ENCODE assay signal across 8 cellular contexts in genomic region chr20:8019178-8019997, GRCh38. TPM values are rescaled to one million over a fixed set of nuclear protein-coding genes. Genes with fewer than 3 reads are reported as not detected.
A peak's percentile ranks its signal among the peaks of the same experiment; 100 is the strongest.
DNase-seq lines count a peak whose midpoint lies in the region; FAIRE-seq and TF ChIP-seq lines count a peak whose summit lies in the region.

A gene with protein sequence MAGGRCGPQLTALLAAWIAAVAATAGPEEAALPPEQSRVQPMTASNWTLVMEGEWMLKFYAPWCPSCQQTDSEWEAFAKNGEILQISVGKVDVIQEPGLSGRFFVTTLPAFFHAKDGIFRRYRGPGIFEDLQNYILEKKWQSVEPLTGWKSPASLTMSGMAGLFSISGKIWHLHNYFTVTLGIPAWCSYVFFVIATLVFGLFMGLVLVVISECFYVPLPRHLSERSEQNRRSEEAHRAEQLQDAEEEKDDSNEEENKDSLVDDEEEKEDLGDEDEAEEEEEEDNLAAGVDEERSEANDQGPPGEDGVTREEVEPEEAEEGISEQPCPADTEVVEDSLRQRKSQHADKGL (minus strand): TSS chr20:8019761. CDS start chr20:8019613, 148 bp downstream.

- H3K4me3 Mint-ChIP-seq in neural crest cell, result peak within 1 kb of the TSS; percentile 93

- no peaks in the 10 kb centered on the region for H3K9me3 Mint-ChIP-seq in neural crest cell

- peak within 1 kb of the TSS; percentile 95 for H3K27ac Mint-ChIP-seq in neural crest cell (ENCODE audit: unreplicated experiment)

- H3K36me3 Mint-ChIP-seq in neural crest cell (ENCODE audit: low read depth), result no peaks in the 10 kb centered on the region

- peak; percentile 83 for FAIRE-seq in H54 (lab: Jason Lieb, UNC)

- H3K36me3 ChIP-seq in ES-I3 (ENCODE audit: insufficient read depth, low read length) (no peaks in the 10 kb centered on the region), stomach smooth muscle (ENCODE audit: control insufficient read depth in 2 of 2, insufficient read depth in 2 of 2, low read length in 2 of 2) (no peaks in the 10 kb centered on the region)

- DNase-seq in H54 (ENCODE audit: insufficient read length, low spot score) (peak; percentile 78), LoVo (ENCODE audit: low spot score) (peak; percentile 93), SHP77 treated with DMSO at 0.1 percent for 48 hours (lab: John Stamatoyannopoulos, UW) (peak; percentile 98), activated gamma-delta T cell (lab: John Stamatoyannopoulos, UW) (peak; percentile 81), fibroblast of the conjunctiva (ENCODE audit: low read depth) (peak; percentile 96), neural crest cell (ENCODE audit: low read depth, low spot score) (peak; percentile 95)

- H3K9me3 ChIP-seq in ES-I3 (ENCODE audit: control insufficient read depth, insufficient read depth, low read length), result no peaks in the 10 kb centered on the region
- no peaks in the 10 kb centered on the region for H3K9me3 ChIP-seq in stomach smooth muscle (ENCODE audit: control insufficient read depth in 2 of 2, low read length in 2 of 2)

- H3K27ac ChIP-seq in stomach smooth muscle (ENCODE audit: low read length), result peak within 1 kb of the TSS; percentile 89

- no peaks in the 10 kb centered on the region for H3K27me3 ChIP-seq in stomach smooth muscle (ENCODE audit: control insufficient read depth in 1 of 2, insufficient read depth in 2 of 2, low read length in 2 of 2)

- H3K4me1 ChIP-seq in ES-I3 (ENCODE audit: insufficient read depth, low read length) (no peaks in the 10 kb centered on the region), stomach smooth muscle (ENCODE audit: control insufficient read depth, insufficient read depth, low read length) (peaks cover 15% of the 10 kb centered on the region)

- peak; percentile 97 for TF ChIP-seq POLR2A in H54 (IDR thresholded peaks at IDR 0.05; ENCODE audit: low read depth, low read length)

- peak within 1 kb of the TSS; percentile 91 to 97 for H3K4me3 ChIP-seq in stomach smooth muscle (ENCODE audit: low read length in 2 of 2)

- no peaks in the 10 kb centered on the region for H3K27me3 Mint-ChIP-seq in neural crest cell (ENCODE audit: low read depth)

- peak; percentile 58 for TF ChIP-seq CTCF in neural crest cell (conservative IDR thresholded peaks at IDR 0.05)

- H3K4me1 Mint-ChIP-seq in neural crest cell, result peaks cover 10% of the 10 kb centered on the region

- H3K9ac ChIP-seq in ES-I3 (ENCODE audit: low read depth, low read length), result peak within 1 kb of the TSS; percentile 85
- peak within 1 kb of the TSS; percentile 80 to 86 for H3K9ac ChIP-seq in stomach smooth muscle (ENCODE audit: low read length in 2 of 2)

RNA-seq across cellular contexts. Expression of the gene that starts here (rescaled TPM):
- total RNA-seq in neural crest cell, result 18.0 and 22.7 TPM in 2 replicates

Comparison
In these comparisons a context has a peak if more than half of its experiments do, and no peak if none do; other contexts are left out.
1. Peak in every context shown above with its lines: DNase-seq, H3K4me3 ChIP-seq and H3K27ac ChIP-seq.